ENCODE assay signal across 8 cellular contexts in the genomic region with DNA sequence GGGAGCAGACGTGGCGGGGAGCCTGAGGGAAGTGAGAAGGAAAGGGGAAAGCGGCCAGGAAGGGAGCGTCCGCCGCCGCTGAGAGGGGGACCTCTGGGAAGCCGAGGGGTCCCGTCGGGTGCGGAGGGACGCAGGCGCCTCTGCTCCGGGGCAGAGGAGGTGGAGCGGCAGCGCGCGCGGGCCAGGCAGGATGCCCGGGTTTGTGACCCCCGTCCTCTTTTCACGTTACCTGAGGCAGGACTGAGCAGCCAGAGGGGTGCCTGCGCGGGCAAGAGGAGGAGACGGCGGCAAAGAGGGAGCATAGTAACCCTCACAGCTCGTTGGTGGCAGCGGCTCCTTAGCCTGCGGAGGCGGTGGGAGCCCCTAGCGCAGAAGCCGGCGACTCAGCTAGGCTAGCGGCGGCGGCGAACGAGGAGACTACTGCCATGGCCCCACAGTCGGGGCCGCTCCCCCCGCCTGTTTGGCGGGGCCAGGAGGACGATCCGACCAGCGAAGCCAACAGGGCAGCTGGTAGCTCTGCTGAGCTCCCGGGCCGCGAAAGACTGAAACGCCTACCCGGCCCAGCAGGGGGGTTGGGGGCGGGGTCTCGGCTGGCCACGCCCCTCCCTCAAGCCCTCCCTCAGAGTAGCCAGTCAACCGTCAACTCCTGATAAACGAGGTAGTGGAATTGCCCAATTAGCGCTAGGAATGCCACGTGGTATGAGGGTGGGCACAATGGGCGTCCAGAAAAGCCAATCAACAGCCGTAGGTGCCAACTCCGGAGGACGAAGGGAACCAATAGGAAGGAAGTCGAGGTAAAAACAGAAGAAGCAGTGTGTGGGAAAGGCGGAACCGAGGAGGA. TPM values are rescaled to one million over a fixed set of nuclear protein-coding genes. Genes with fewer than 3 reads are reported as not detected.
DNase-seq lines count a peak whose midpoint lies in the region; ATAC-seq, FAIRE-seq and TF ChIP-seq lines count a peak whose summit lies in the region.

TESK2 (minus strand) TSS at position 541 of the 841 bp plus-strand sequence. CDS start 33,378 bp downstream, outside the sequence.

- H2BK120ac ChIP-seq in mesendoderm (ENCODE audit: low read depth, low read length), result no peak within 1 kb of the TSS

- no peaks in the 10 kb centered on the region for H3K79me1 ChIP-seq in mesendoderm (ENCODE audit: low read length)

- peak; percentile 86 for ATAC-seq in GM21381 (IDR thresholded peaks at IDR 0.05; ENCODE audit: unreplicated experiment)

- DNase-seq in Calu3 (peak; percentile 98), HT1080 (ENCODE audit: low read depth) (peak; percentile 100), mesendoderm (peak; percentile 100)
- peak; percentile 92 for DNase-seq in NK-92 treated with Interleukin-12 subunit alpha and Interleukin-12 subunit beta, amount 100 ng/mL, for 24 hours (lab: John Stamatoyannopoulos, UW)
- DNase-seq in activated CD8-positive, alpha-beta memory T cell treated with anti-CD3 and anti-CD28 coated beads for 48 hours (ENCODE audit: low read depth in 2 of 3, low spot score in 2 of 3), result peak; percentile 81 to 89 (median 88)
- DNase-seq in stimulated activated CD8-positive, alpha-beta memory T cell treated with anti-CD3 and anti-CD28 coated beads, Interleukin-12 subunit alpha, Interleukin-12 subunit beta, amount 100 ng/mL, for 4 hours (ENCODE audit: low read depth), result peak; percentile 91

- BruUV-seq in Calu3 (replicated peaks; lab: Mats Ljungman, UMichigan), result no TSS peak

- peak within 1 kb of the TSS; percentile 70 for H3K9ac ChIP-seq in mesendoderm (ENCODE audit: low read length)

- intact Hi-C loops in Calu3 (cut with micrococcal nuclease; ENCODE audit: unreplicated experiment), result loop anchor here (5.0 kb wide), 1 partner anchor 479 kb away; the partner anchor contains the start of genes HECTD3 and UROD

- CTCF ChIA-PET in Calu3 (lab: Charles Lee), result interaction anchor here (0.6 to 1.7 kb wide), 8 partner anchors 12 to 477 kb away, joined by 3 to 11 read pairs (median 4); partner anchors contain the start of genes AKR1A1, MUTYH, TOE1 and UROD

- no peaks in the 10 kb centered on the region for H3K27me3 Mint-ChIP-seq in Calu3 (ENCODE audit: unreplicated experiment)

- no peaks in the 10 kb centered on the region for H3K9me3 Mint-ChIP-seq in Calu3 (ENCODE audit: low read depth, unreplicated experiment)

- H4K5ac ChIP-seq in mesendoderm (ENCODE audit: low read length), result no peak within 1 kb of the TSS

- peak within 1 kb of the TSS; percentile 34 for H3K27ac ChIP-seq in mesendoderm (ENCODE audit: low read depth, low read length)

- TF ChIP-seq CTCF in Calu3 (IDR thresholded peaks at IDR 0.05; ENCODE audit: unreplicated experiment), result no peak

- H3K4me1 Mint-ChIP-seq in Calu3 (ENCODE audit: low read depth, unreplicated experiment), result no peaks in the 10 kb centered on the region

- peak within 1 kb of the TSS; percentile 52 for H3K4me2 ChIP-seq in mesendoderm (ENCODE audit: low read length)

- peak within 1 kb of the TSS; percentile 82 for H3K56ac ChIP-seq in mesendoderm (ENCODE audit: low read length)

- no peaks in the 10 kb centered on the region for H3K27me3 ChIP-seq in mesendoderm (ENCODE audit: insufficient read depth, low read length, poor library complexity)

- H3K18ac ChIP-seq in mesendoderm (ENCODE audit: low read length), result peak within 1 kb of the TSS; percentile 29

- H3K36me3 ChIP-seq in mesendoderm (ENCODE audit: control insufficient read depth, insufficient read depth, low read length), result no peaks in the 10 kb centered on the region

- peak within 1 kb of the TSS; percentile 17 for H3K4me3 ChIP-seq in mesendoderm (ENCODE audit: low read length)

- H2AK5ac ChIP-seq in mesendoderm (ENCODE audit: low read length), result no peak within 1 kb of the TSS

- FAIRE-seq in endometrium (lab: Jason Lieb, UNC), result peak; percentile 99

- no peaks in the 10 kb centered on the region for H3K4me1 ChIP-seq in mesendoderm (ENCODE audit: control insufficient read depth, low read depth, low read length)

- H4K8ac ChIP-seq in mesendoderm (ENCODE audit: low read depth, low read length), result no peak within 1 kb of the TSS

- no peak within 1 kb of the TSS for H3K23ac ChIP-seq in mesendoderm (ENCODE audit: low read length)

- no peak within 1 kb of the TSS for H2BK5ac ChIP-seq in mesendoderm (ENCODE audit: low read length)

- H3K79me2 ChIP-seq in mesendoderm (ENCODE audit: control insufficient read depth, insufficient read depth, low read length), result no peaks in the 10 kb centered on the region

- no CpG with 5 or more reads among the region's 64 CpGs for WGBS in mesendoderm (ENCODE audit: extremely low coverage, insufficient coverage, low lambda C conversion rate)

- no peaks in the 10 kb centered on the region for H3K36me3 Mint-ChIP-seq in Calu3 (ENCODE audit: insufficient read depth, unreplicated experiment)

- no peak within 1 kb of the TSS for H3K4me3 Mint-ChIP-seq in Calu3 (ENCODE audit: low read depth, unreplicated experiment)

- H3K4ac ChIP-seq in mesendoderm (ENCODE audit: low read depth, low read length), result no peak within 1 kb of the TSS

- H3K27ac Mint-ChIP-seq in Calu3 (ENCODE audit: unreplicated experiment), result no peak within 1 kb of the TSS

- no peak within 1 kb of the TSS for H2BK15ac ChIP-seq in mesendoderm (replicated peaks; ENCODE audit: low read depth)

RNA-seq across cellular contexts. Expression of gene TESK2, which starts in this region (rescaled TPM):
- total RNA-seq in Calu3 (2022), result 1.8 and 2.3 TPM in 2 replicates
- 0.71 and 0.73 TPM in 2 replicates for total RNA-seq in HT1080 (2014; rRNA removed; shearing (Covaris generic))
- 1.1 TPM in 2 replicates for polyA plus RNA-seq in HT1080 (2015; cell fraction: cytosol; rRNA removed)
- 0.54 and 0.90 TPM in 2 replicates for polyA plus RNA-seq in HT1080 (2015; cell fraction: nucleus; rRNA removed)
- 3.1 TPM for polyA plus RNA-seq in mesendoderm (2013, experiment 1 of 2)
- 3.3 TPM for polyA plus RNA-seq in mesendoderm (2013, experiment 2 of 2)

Comparison
In these comparisons a context has a peak if more than half of its experiments do, and no peak if none do; other contexts are left out.
1. Peak in every context shown above with its lines: DNase-seq, ATAC-seq, H3K4me3 ChIP-seq and H3K27ac ChIP-seq.